ENCODE assay signal across 14 cellular contexts in genomic region chr20:51628533-51629398, GRCh38.
DNase-seq lines count a peak whose midpoint lies in the region; ATAC-seq, FAIRE-seq and TF ChIP-seq lines count a peak whose summit lies in the region.
"Had no signal": no experiment of that assay in that cellular context is flagged by ENCODE, and none has a peak within 500 bp of the region (broad histone marks: within the 10 kb centered on the region; RNA-seq: fewer than 3 reads in every experiment).

No MANE protein-coding gene starts in this region.

- TF ChIP-seq POLR2A in GM12878 (IDR thresholded peaks at IDR 0.05; ENCODE audit: low read depth, low read length), result no peak

- H3K27ac ChIP-seq in GM12878 (ENCODE audit: control insufficient read depth, insufficient read depth) (0 out of 2 replicates have a peak overlapping the region, but pooled peaks have one; percentile 2), kidney (ENCODE audit: low read depth in 2 of 2, low read length in 2 of 2) (no peak overlapping the region)
- H3K27ac ChIP-seq: KMS-11 had no signal

- no peaks in the 10 kb centered on the region for H3K36me3 ChIP-seq in GM12878 (ENCODE audit: control insufficient read depth in 2 of 2, insufficient read depth in 2 of 2, low read length in 1 of 2)
- H3K36me3 ChIP-seq in mucosa of descending colon (ENCODE audit: low read depth), result no peaks in the 10 kb centered on the region
- no peaks in the 10 kb centered on the region for H3K36me3 ChIP-seq in kidney (ENCODE audit: control insufficient read depth in 1 of 2, insufficient read depth in 2 of 2, low read length in 2 of 2)

- H3K9ac ChIP-seq in GM12878 (ENCODE audit: control insufficient read depth, insufficient read depth, low read length) (no peak overlapping the region), kidney (ENCODE audit: low read length in 2 of 2) (no peak overlapping the region)
- H3K9ac ChIP-seq: KMS-11 had no signal

- TF ChIP-seq EP300 in GM12878 (IDR thresholded peaks at IDR 0.05; ENCODE audit: borderline replicate concordance in 1 of 2, control insufficient read depth in 1 of 2, low read depth in 2 of 2, low read length in 2 of 2), result no peak

- H3K4me1 ChIP-seq in GM12878 (ENCODE audit: control insufficient read depth, insufficient read depth, low read length), result peaks cover 27% of the 10 kb centered on the region
- no peaks in the 10 kb centered on the region for H3K4me1 ChIP-seq in mucosa of descending colon (ENCODE audit: low read depth)
- peaks cover 0 to 6% of the 10 kb centered on the region in 2 donors for H3K4me1 ChIP-seq in kidney (ENCODE audit: control insufficient read depth in 1 of 2, insufficient read depth in 1 of 2, low read depth in 1 of 2, low read length in 2 of 2)

- BruUV-seq in GM12878 (replicated peaks; lab: Mats Ljungman, UMichigan), result no TSS peak

- no peak overlapping the region for H2AFZ ChIP-seq in GM12878 (ENCODE audit: control insufficient read depth, low read depth, low read length)

- FAIRE-seq in GM12878 (lab: Jason Lieb, UNC), result no peak
- FAIRE-seq in kidney (lab: Jason Lieb, UNC), result no peak
- FAIRE-seq: D721Med had no signal

- DNase-seq in AG20443 (ENCODE audit: low spot score), result peak; percentile 27
- peak; percentile 49 for DNase-seq in GM04504 (ENCODE audit: low read depth)
- DNase-seq in GM12878 (ENCODE audit: low read depth, low spot score), result no peak
- no peak for DNase-seq in mucosa of descending colon
- no peak for DNase-seq in NCI-H510A treated with DMSO at 0.1 percent for 48 hours (lab: John Stamatoyannopoulos, UW)
- DNase-seq in T1000 (lab: John Stamatoyannopoulos, UW), result no peak
- no peak for DNase-seq in kidney
- DNase-seq: activated gamma-delta T cell treated with Interleukin-2 at 50 U/mL for 16 hours; effector CD4-positive, alpha-beta T cell; NCI-H2227 treated with DMSO at 0.1 percent for 48 hours had no signal

- no peaks in the 10 kb centered on the region; the same call in 1 of the 3 replicates for H3K9me3 ChIP-seq in GM12878 (replicated peaks; ENCODE audit: control insufficient read depth, insufficient read depth, low read length)
- H3K9me3 ChIP-seq in mucosa of descending colon, result no peaks in the 10 kb centered on the region
- H3K9me3 ChIP-seq in kidney (ENCODE audit: control insufficient read depth in 1 of 2, low read length in 2 of 2), result no peaks in the 10 kb centered on the region

- ATAC-seq in GM12878 (no peak; the same call in 2 of the 3 replicates), mucosa of descending colon (peak; percentile 55), GM18873 (IDR thresholded peaks at IDR 0.05; ENCODE audit: low FRiP score, unreplicated experiment) (no peak)
- ATAC-seq: sciatic nerve had no signal

- WGBS in GM12878 (ENCODE audit: insufficient coverage, insufficient replicate concordance, low lambda C conversion rate, missing lambda C conversion rate), result 35% methylated on average over 8 of the region's 8 CpGs

- CTCF ChIA-PET in GM12878 (lab: Yijun Ruan, JAX), result interaction anchor here (1.9 kb wide), 1 partner anchor 641 kb away, joined by 4 read pairs; no protein-coding TSS in a partner anchor

- SMC1A ChIA-PET in GM12878 (lab: Charles Lee; ENCODE audit: uncharacterized antibody, unreplicated experiment), result no interaction called here

- in situ Hi-C loops in GM12878 (cut with MboI), result loop anchor here (5.0 to 10.0 kb wide), 2 partner anchors 256 to 644 kb away; no protein-coding TSS in a partner anchor

- TF ChIP-seq CTCF in GM12878 (IDR thresholded peaks at IDR 0.05 in 2 of 3, conservative IDR thresholded peaks at IDR 0.05 in 1 of 3; ENCODE audit: control insufficient read depth in 2 of 3, extremely low read depth in 1 of 3, insufficient read depth in 1 of 3, low read depth in 3 of 3, low read length in 3 of 3) (no peak), mucosa of descending colon (IDR thresholded peaks at IDR 0.05) (no peak), kidney (IDR thresholded peaks at IDR 0.05; ENCODE audit: borderline replicate concordance, extremely low read depth, insufficient read depth) (no peak)

- POLR2A ChIA-PET in GM12878 (lab: Charles Lee), result no interaction called here

- RAD21 ChIA-PET in GM12878 (lab: Charles Lee; ENCODE audit: unreplicated experiment), result no interaction called here

- no peak for TF ChIP-seq RAD21 in GM12878 (IDR thresholded peaks at IDR 0.05; ENCODE audit: insufficient read depth, low read depth, low read length)

- H3K4me2 ChIP-seq in GM12878 (ENCODE audit: control insufficient read depth, insufficient read depth), result peak overlapping the region; percentile 7; the same call in 1 of the 2 replicates
- H3K4me2 ChIP-seq: KMS-11 had no signal

- H4K20me1 ChIP-seq in GM12878 (ENCODE audit: control insufficient read depth, insufficient read depth), result no peaks in the 10 kb centered on the region

- intact Hi-C loops in GM12878 (cut with micrococcal nuclease; ENCODE audit: unreplicated experiment), result no loop called here
- intact Hi-C loops in mucosa of descending colon (cut with DNase I, micrococcal nuclease), result no loop called here
- intact Hi-C loops in kidney (cut with DNase I), result no loop called here

- H3K27me3 ChIP-seq in GM12878 (replicated peaks in 1 of 2; ENCODE audit: control insufficient read depth in 2 of 2, insufficient read depth in 2 of 2, low read length in 1 of 2), result no peaks in the 10 kb centered on the region; a peak in 1 of 4 replicates

- H3K4me3 ChIP-seq in GM12878, result no peak overlapping the region
- H3K4me3 ChIP-seq in mucosa of descending colon, result no peak overlapping the region
- H3K4me3 ChIP-seq in kidney (ENCODE audit: low read length in 2 of 2), result no peak overlapping the region

- no peaks in the 10 kb centered on the region for H3K79me2 ChIP-seq in GM12878 (ENCODE audit: control insufficient read depth, insufficient read depth, low read length)

TF ChIP-seq in GM12878, 131 proteins besides CTCF, POLR2A, EP300 and RAD21 (continues in another document):
- TF ChIP-seq ZBTB33 (IDR thresholded peaks at IDR 0.05) (no peak), TBL1XR1 (IDR thresholded peaks at IDR 0.05; ENCODE audit: low read depth, low read length) (no peak), SRF (IDR thresholded peaks at IDR 0.05; ENCODE audit: low read depth in 2 of 2, low read length in 2 of 2) (no peak), DPF2 (IDR thresholded peaks at IDR 0.05) (no peak), ETV6 (conservative IDR thresholded peaks at IDR 0.05 in 1 of 2, IDR thresholded peaks at IDR 0.05 in 1 of 2; ENCODE audit: borderline replicate concordance in 1 of 2, low read depth in 1 of 2) (no peak), IKZF2 (IDR thresholded peaks at IDR 0.05) (no peak), SREBF2 (IDR thresholded peaks at IDR 0.05; ENCODE audit: low read length) (no peak), WRNIP1 (IDR thresholded peaks at IDR 0.05; ENCODE audit: borderline replicate concordance, low read depth, low read length) (no peak), NR2C1 (IDR thresholded peaks at IDR 0.05) (no peak), CHD1 (IDR thresholded peaks at IDR 0.05; ENCODE audit: low read depth, low read length) (no peak), CHD4 (IDR thresholded peaks at IDR 0.05) (no peak), KAT2A (conservative IDR thresholded peaks at IDR 0.05; ENCODE audit: control insufficient read depth, low read depth, low read length) (no peak), MLLT1 (IDR thresholded peaks at IDR 0.05) (no peak), NR2F1 (conservative IDR thresholded peaks at IDR 0.05) (no peak)

Comparison
In these comparisons a context has a peak if more than half of its experiments do, and no peak if none do; other contexts are left out.
1. DNase-seq: peak in AG20443 (single experiment) and GM04504 (single experiment); none in GM12878 (single experiment), mucosa of descending colon (0 of 3), NCI-H510A treated with DMSO at 0.1 percent for 48 hours (single experiment), T1000 (single experiment) and kidney (single experiment).